Comparison of ENCODE assay signal across 13 cellular contexts in the genomic region with DNA sequence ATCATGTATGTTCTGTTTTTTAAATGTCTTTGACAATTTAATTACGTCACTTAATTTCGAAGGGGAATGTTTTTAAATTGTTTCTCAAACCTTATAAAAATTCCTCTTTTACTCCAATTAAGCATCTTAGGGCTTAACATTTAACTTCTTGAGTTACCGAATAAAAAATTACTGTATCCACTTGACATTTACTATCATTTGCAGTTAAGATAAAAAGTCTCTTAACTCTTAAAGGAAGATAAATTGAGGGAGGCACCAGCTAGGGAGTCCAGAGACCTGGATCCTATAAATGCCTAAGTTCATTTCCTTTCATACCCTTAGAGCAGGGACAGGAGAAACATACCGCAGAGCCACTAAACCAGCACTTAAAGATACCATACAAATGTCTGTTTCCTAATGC.
DNase-seq lines count a peak whose midpoint lies in the region; ATAC-seq and TF ChIP-seq lines count a peak whose summit lies in the region.
"Had no signal": no experiment of that assay in that cellular context is flagged by ENCODE, and none has a peak within 500 bp of the region (broad histone marks: within the 10 kb centered on the region; RNA-seq: fewer than 3 reads in every experiment).

No MANE protein-coding gene starts in this region.

- intact Hi-C loops in A673 (cut with micrococcal nuclease; ENCODE audit: unreplicated experiment): loop anchor here (5.0 to 10.0 kb wide), 2 partner anchors 81 to 178 kb away; no protein-coding TSS in a partner anchor

- H3K9me3 Mint-ChIP-seq in progenitor cell of endocrine pancreas (ENCODE audit: low read depth): no peaks in the 10 kb centered on the region
- H3K9me3 Mint-ChIP-seq: activated T-cell treated with anti-CD3 and anti-CD28 coated beads, Interleukin-2, amount 50 U/mL, for 4 hours; central memory CD8-positive, alpha-beta T cell had no signal

- peaks cover 6% of the 10 kb centered on the region for H3K36me3 Mint-ChIP-seq in progenitor cell of endocrine pancreas (ENCODE audit: insufficient read depth)

- peak overlapping the region; percentile 97 for H3K27ac ChIP-seq in A673 (ENCODE audit: low read depth, low read length, poor library complexity, severe bottlenecking)
- peak overlapping the region; percentile 70 to 71 for H3K27ac ChIP-seq in right atrium auricular region

- no peaks in the 10 kb centered on the region for H3K27me3 ChIP-seq in A673 (replicated peaks; ENCODE audit: insufficient read depth, low read depth, low read length, poor library complexity)
- H3K27me3 ChIP-seq in right atrium auricular region: no peaks in the 10 kb centered on the region

- H3K9me3 ChIP-seq in A673 (ENCODE audit: low read depth, low read length, poor library complexity, severe bottlenecking) (no peaks in the 10 kb centered on the region), right atrium auricular region (no peaks in the 10 kb centered on the region)

- peaks cover 30% of the 10 kb centered on the region for H3K4me1 Mint-ChIP-seq in progenitor cell of endocrine pancreas (ENCODE audit: low read depth)

- DNase-seq in A673 (ENCODE audit: low spot score): peak; percentile 45
- peak; percentile 43 for DNase-seq in amniotic epithelial cell (ENCODE audit: low read depth)
- no peak for DNase-seq in right atrium auricular region (ENCODE audit: low spot score)
- DNase-seq in progenitor cell of endocrine pancreas (ENCODE audit: low spot score, unreplicated experiment): no peak
- DNase-seq in RPMI8226: no peak
- DNase-seq in NCI-H748 (lab: John Stamatoyannopoulos, UW; ENCODE audit: unreplicated experiment): no peak
- DNase-seq: activated T-cell treated with anti-CD3 and anti-CD28 coated beads, Interleukin-2, amount 50 U/mL, for 4 hours; NCI-H1048; NCI-H524 treated with DMSO at 0.1 percent for 48 hours had no signal

- H3K4me1 ChIP-seq in A673 (ENCODE audit: insufficient read depth, low read length, poor library complexity, severe bottlenecking) (peaks cover 93% of the 10 kb centered on the region), right atrium auricular region (peaks cover 0 to 47% of the 10 kb centered on the region in 2 donors)

- TF ChIP-seq CTCF in A673 (conservative IDR thresholded peaks at IDR 0.05; ENCODE audit: low read depth, low read length): no peak
- TF ChIP-seq CTCF in right atrium auricular region (IDR thresholded peaks at IDR 0.05): no peak
- no peak for TF ChIP-seq CTCF in progenitor cell of endocrine pancreas (IDR thresholded peaks at IDR 0.05; ENCODE audit: unreplicated experiment)

- BruUV-seq in A673 (replicated peaks; lab: Mats Ljungman, UMichigan): no TSS peak

- ATAC-seq in GM21360 (IDR thresholded peaks at IDR 0.05; ENCODE audit: unreplicated experiment): no peak
- no peak for ATAC-seq in GM21786 (IDR thresholded peaks at IDR 0.05; ENCODE audit: unreplicated experiment)
- ATAC-seq: activated T-cell treated with anti-CD3 and anti-CD28 coated beads, Interleukin-2, amount 50 U/mL, for 4 hours; GM12878 had no signal

- H3K27ac Mint-ChIP-seq in progenitor cell of endocrine pancreas: peak overlapping the region; percentile 60

- H3K4me3 ChIP-seq in A673 (ENCODE audit: low read depth, low read length, poor library complexity, severe bottlenecking) (no peak overlapping the region), right atrium auricular region (no peak overlapping the region)
- H3K4me3 ChIP-seq: GM12878 had no signal

- no peak overlapping the region for H3K4me3 Mint-ChIP-seq in progenitor cell of endocrine pancreas (ENCODE audit: low read depth)
- H3K4me3 Mint-ChIP-seq: activated T-cell treated with anti-CD3 and anti-CD28 coated beads, Interleukin-2, amount 50 U/mL, for 4 hours; central memory CD8-positive, alpha-beta T cell had no signal

- no peaks in the 10 kb centered on the region for H3K27me3 Mint-ChIP-seq in progenitor cell of endocrine pancreas
- H3K27me3 Mint-ChIP-seq: central memory CD8-positive, alpha-beta T cell had no signal

- CTCF ChIA-PET in A673 (lab: Charles Lee): no interaction called here

- POLR2A ChIA-PET in A673 (lab: Charles Lee; ENCODE audit: low non-redundant PET): no interaction called here

- H3K36me3 ChIP-seq in A673 (ENCODE audit: insufficient read depth, low read length, poor library complexity, severe bottlenecking): no peaks in the 10 kb centered on the region
- no peaks in the 10 kb centered on the region for H3K36me3 ChIP-seq in right atrium auricular region

Comparison
In these comparisons a context has a peak if more than half of its experiments do, and no peak if none do; other contexts are left out.
1. DNase-seq: peak in A673 (single experiment) and amniotic epithelial cell (single experiment); none in right atrium auricular region (single experiment), progenitor cell of endocrine pancreas (single experiment), RPMI8226 (single experiment) and NCI-H748 (single experiment).